Comparison of ENCODE assay signal across 8 cellular contexts in the genomic region with DNA sequence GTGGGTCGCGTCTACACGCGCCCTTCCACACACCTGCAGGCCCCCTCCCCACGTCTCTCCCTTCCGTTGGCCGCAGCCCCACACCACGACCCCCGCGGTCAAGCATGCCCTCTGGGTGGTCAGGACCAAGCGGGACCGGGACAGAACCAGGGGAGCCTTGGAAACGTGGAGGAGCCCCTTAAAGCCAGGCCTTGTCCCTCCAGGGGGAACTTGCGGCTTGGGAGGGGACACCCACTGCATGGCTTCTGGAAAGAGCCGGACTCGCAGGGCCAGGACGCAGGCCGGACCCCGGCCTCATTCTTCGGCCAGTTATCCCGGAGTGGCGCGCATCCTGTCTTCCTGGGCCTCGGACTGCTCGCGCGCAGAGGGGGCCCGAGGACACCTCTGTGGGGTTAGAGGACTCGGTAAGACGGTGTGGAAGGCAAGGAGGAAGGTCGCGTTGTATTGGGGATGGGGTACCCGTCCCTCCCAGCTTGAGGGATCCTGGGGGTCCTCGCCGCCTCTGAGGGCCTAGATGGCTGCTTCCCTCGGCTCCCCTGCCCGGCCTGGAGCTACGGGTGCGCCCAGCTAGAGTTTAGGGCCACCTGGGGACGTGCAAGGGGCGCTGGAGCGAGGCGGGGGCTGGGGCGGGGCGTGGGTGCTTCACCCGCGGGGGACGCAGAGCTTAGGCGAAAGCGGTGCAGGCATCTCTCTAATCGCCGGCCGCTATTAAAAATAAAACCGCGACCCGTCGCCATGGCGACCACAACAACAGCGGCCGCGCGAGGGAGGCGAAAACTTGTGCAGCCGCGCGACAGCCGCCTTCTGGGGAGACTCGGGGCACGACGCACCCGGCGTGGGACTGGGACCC. TPM values are rescaled to one million over a fixed set of nuclear protein-coding genes. Genes with fewer than 3 reads are reported as not detected.
A peak's percentile ranks its signal among the peaks of the same experiment; 100 is the strongest.
DNase-seq lines count a peak whose midpoint lies in the region; ATAC-seq and TF ChIP-seq lines count a peak whose summit lies in the region.

No MANE protein-coding gene starts in this region.

- H3K36me3 ChIP-seq in rectal smooth muscle tissue (ENCODE audit: control insufficient read depth, insufficient read depth, low read length) = no peaks in the 10 kb centered on the region

- intact Hi-C loops in Right ventricle myocardium inferior (cut with DNase I) = loop anchor here (1.0 to 5.0 kb wide), 3 partner anchors 121 to 211 kb away; no protein-coding TSS in a partner anchor
- intact Hi-C loops in cardiac septum (cut with DNase I) = loop anchor here (2.0 to 5.0 kb wide), 5 partner anchors 15 to 251 kb away; no protein-coding TSS in a partner anchor
- intact Hi-C loops in Right ventricle myocardium superior (cut with DNase I) = loop anchor here (5.0 to 10.0 kb wide), 3 partner anchors 123 to 211 kb away; no protein-coding TSS in a partner anchor

- H3K4me3 ChIP-seq in WI38 (ENCODE audit: low read depth, low read length) (peak overlapping the region; percentile 40; the same call in 1 of the 2 replicates), rectal smooth muscle tissue (ENCODE audit: low read length) (peak overlapping the region; percentile 40)

- no peak overlapping the region for H3K9ac ChIP-seq in rectal smooth muscle tissue (ENCODE audit: low read length)

- peaks cover 5% of the 10 kb centered on the region for H3K27me3 ChIP-seq in rectal smooth muscle tissue (ENCODE audit: control insufficient read depth, insufficient read depth, low read length)

- ATAC-seq in Right ventricle myocardium inferior (peak; percentile 34), Right ventricle myocardium superior (ENCODE audit: poor library complexity) (peak; percentile 53)

- DNase-seq in Right ventricle myocardium inferior (ENCODE audit: missing footprints) (peak; percentile 89), cardiac septum (ENCODE audit: low spot score) (no peak), Right ventricle myocardium superior (peak; percentile 88), HCEC 1CT (no peak), NCI-H2107 (lab: John Stamatoyannopoulos, UW) (no peak)
- no peak for DNase-seq in effector CD8-positive, alpha-beta T cell (lab: John Stamatoyannopoulos, UW)

- TF ChIP-seq CTCF in WI38 (IDR thresholded peaks at IDR 0.05; ENCODE audit: low read depth, low read length) = no peak

- H3K4me1 ChIP-seq in rectal smooth muscle tissue (ENCODE audit: control insufficient read depth, insufficient read depth, low read length) = peaks cover 2% of the 10 kb centered on the region

- no peak overlapping the region for H3K27ac ChIP-seq in rectal smooth muscle tissue (ENCODE audit: low read depth, low read length)

RNA-seq across cellular contexts. Expression of a gene that starts 1.8 kb away (rescaled TPM):
- 37.2 TPM for total RNA-seq in Right ventricle myocardium inferior
- total RNA-seq in cardiac septum = 38.9 TPM
- total RNA-seq in Right ventricle myocardium superior = 34.5 TPM

Comparison
In these comparisons a context has a peak if more than half of its experiments do, and no peak if none do; other contexts are left out.
1. DNase-seq: peak in Right ventricle myocardium inferior (single experiment) and Right ventricle myocardium superior (single experiment); none in cardiac septum (single experiment), effector CD8-positive, alpha-beta T cell (single experiment), HCEC 1CT (single experiment) and NCI-H2107 (single experiment).